In genomic region chr2:111415765-111416743, GRCh38 we compare ENCODE assay signal across 7 cellular contexts.
DNase-seq lines count a peak whose midpoint lies in the region; ATAC-seq, FAIRE-seq and TF ChIP-seq lines count a peak whose summit lies in the region.
"Not testable (repeated sequence)": the region's sequence is repeated elsewhere in the genome, so short reads cannot be mapped to it uniquely, and the experiment has no call there.

No MANE protein-coding gene starts in this region.

- H3K4me1 ChIP-seq in K562 (replicated peaks in 1 of 2; ENCODE audit: control insufficient read depth in 2 of 2, insufficient read depth in 2 of 2, low read length in 2 of 2), result peaks cover 3 to 14% of the 10 kb centered on the region in 2 experiments; a peak in 4 of 5 replicates
- not testable (repeated sequence) for H3K4me1 ChIP-seq in gastroesophageal sphincter; mesenchymal stem cell (ENCODE audit: control insufficient read depth, insufficient read depth, low read depth, low read length); gastrocnemius medialis

- not testable (repeated sequence) for H3K4me3 ChIP-seq in HL-60 (replicated peaks; ENCODE audit: insufficient read depth, low read length); K562; gastroesophageal sphincter; mesenchymal stem cell (ENCODE audit: insufficient read depth in 1 of 2, low read depth in 1 of 2, low read length in 2 of 2); gastrocnemius medialis

- peak; percentile 63 for ATAC-seq in K562
- peak; percentile 26 for ATAC-seq in gastroesophageal sphincter
- peak; percentile 69 to 80 for ATAC-seq in gastrocnemius medialis

- TF ChIP-seq POLR2A in K562 (conservative IDR thresholded peaks at IDR 0.05); gastroesophageal sphincter (IDR thresholded peaks at IDR 0.05); gastrocnemius medialis (IDR thresholded peaks at IDR 0.05): not testable (repeated sequence)

- not testable (repeated sequence) for H3K79me1 ChIP-seq in mesenchymal stem cell (replicated peaks; ENCODE audit: low read length, poor library complexity, severe bottlenecking)

- not testable (repeated sequence) for H2AFZ ChIP-seq in K562 (ENCODE audit: low read depth, low read length); mesenchymal stem cell (ENCODE audit: low read depth, low read length)

- peak; percentile 81 for DNase-seq in CD1c-positive myeloid dendritic cell (ENCODE audit: extremely low spot score)
- DNase-seq in HL-60 (ENCODE audit: low read depth in 1 of 2, low spot score in 1 of 2), result peak; percentile 22 to 55
- DNase-seq in activated CD4-positive, alpha-beta T cell treated with anti-CD3 and anti-CD28 coated beads, Interleukin-2, amount 10 ng/mL, durations not matched to agents 24 days and 14 days; gastrocnemius medialis: not testable (repeated sequence)
- peak; percentile 4 to 63 (median 9) for DNase-seq in K562 (ENCODE audit: extremely low read depth in 1 of 4, low spot score in 3 of 4)
- peak; percentile 75 for DNase-seq in mesenchymal stem cell

- FAIRE-seq in K562 (lab: Jason Lieb, UNC), result peak; percentile 89

- in situ Hi-C loops in K562 (cut with MboI); gastrocnemius medialis (cut with MboI; ENCODE audit: low sequenced_read_pairs in 4 of 4): not testable (repeated sequence)

- H3K27ac ChIP-seq in HL-60 (replicated peaks), result peak overlapping the region; percentile 67
- H3K27ac ChIP-seq in K562 (ENCODE audit: extremely low read depth, low read depth, low read length), result peak overlapping the region; percentile 61; the same call in 2 of the 3 replicates
- not testable (repeated sequence) for H3K27ac ChIP-seq in gastroesophageal sphincter; mesenchymal stem cell (ENCODE audit: low read length, poor library complexity, severe bottlenecking)
- peak overlapping the region in 2 of 4 donors; percentile 43 to 44 for H3K27ac ChIP-seq in gastrocnemius medialis

- POLR2A ChIA-PET in K562 (lab: Yijun Ruan, JAX), result not testable (repeated sequence)

- not testable (repeated sequence) for H2BK12ac ChIP-seq in mesenchymal stem cell (ENCODE audit: low read length in 2 of 2)

- not testable (repeated sequence) for TF ChIP-seq RAD21 in K562 (CRISPR knock-in tag; conservative IDR thresholded peaks at IDR 0.05 in 1 of 2, IDR thresholded peaks at IDR 0.05 in 1 of 2)

- peak overlapping the region; percentile 51 for H3K4me2 ChIP-seq in K562 (ENCODE audit: insufficient read depth, low read length)
- not testable (repeated sequence) for H3K4me2 ChIP-seq in mesenchymal stem cell (ENCODE audit: low read length, poor library complexity, severe bottlenecking)

- not testable (repeated sequence) for H2BK5ac ChIP-seq in mesenchymal stem cell (ENCODE audit: low read depth, low read length, poor library complexity, severe bottlenecking)

- H3K9me1 ChIP-seq in K562 (ENCODE audit: control insufficient read depth, insufficient read depth, low read length), result not testable (repeated sequence)

- 17% methylated on average over 11 of the region's 24 CpGs for WGBS in K562 (ENCODE audit: insufficient coverage, low coverage, missing lambda C conversion rate)
- WGBS in gastroesophageal sphincter (ENCODE audit: low coverage in 1 of 2), 2 donors, result 44% methylated on average over 7 of the region's 24 CpGs; no CpG with 5 or more reads in 1 of the 2 donors
- WGBS in mesenchymal stem cell, result 62% methylated on average over 3 of the region's 24 CpGs

- H3K4ac ChIP-seq in mesenchymal stem cell (ENCODE audit: low read depth in 1 of 2, low read length in 2 of 2), result not testable (repeated sequence)

- H3K18ac ChIP-seq in mesenchymal stem cell (ENCODE audit: low read depth in 1 of 2, low read length in 2 of 2), result peak overlapping the region in 1 of 2 experiments; percentile 43

- not testable (repeated sequence) for H3K4me3 Mint-ChIP-seq in activated CD4-positive, alpha-beta T cell treated with anti-CD3 and anti-CD28 coated beads, Interleukin-2, amount 10 ng/mL, durations not matched to agents 24 days and 14 days

- intact Hi-C loops in activated CD4-positive, alpha-beta T cell treated with anti-CD3 and anti-CD28 coated beads, Interleukin-2, amount 10 ng/mL, durations not matched to agents 24 days and 14 days (cut with micrococcal nuclease); K562 (cut with micrococcal nuclease); gastrocnemius medialis (cut with DNase I; ENCODE audit: low total_unique reads): not testable (repeated sequence)

- H3K14ac ChIP-seq in mesenchymal stem cell (ENCODE audit: low read length in 2 of 2), result not testable (repeated sequence)

- not testable (repeated sequence) for H3K27me3 ChIP-seq in HL-60 (ENCODE audit: insufficient read depth, poor library complexity, severe bottlenecking); K562 (ENCODE audit: control insufficient read depth in 2 of 2, insufficient read depth in 2 of 2, low read length in 2 of 2); gastroesophageal sphincter; mesenchymal stem cell (ENCODE audit: control insufficient read depth in 1 of 2, insufficient read depth in 1 of 2, low read length in 2 of 2); gastrocnemius medialis

- TSS peak; percentile 31 for BruUV-seq in K562 (replicated peaks; lab: Mats Ljungman, UMichigan)

- not testable (repeated sequence) for H2BK120ac ChIP-seq in mesenchymal stem cell (ENCODE audit: low read depth, low read length)

- H3K36me3 Mint-ChIP-seq in activated CD4-positive, alpha-beta T cell treated with anti-CD3 and anti-CD28 coated beads, Interleukin-2, amount 10 ng/mL, durations not matched to agents 24 days and 14 days (ENCODE audit: low read depth), result peaks cover 11% of the 10 kb centered on the region

- not testable (repeated sequence) for H4K91ac ChIP-seq in mesenchymal stem cell (ENCODE audit: low read length)

- CTCF ChIA-PET in K562 (lab: Yijun Ruan, JAX; ENCODE audit: low intra/inter-chr PET ratio), result not testable (repeated sequence)

- H3K27me3 Mint-ChIP-seq in activated CD4-positive, alpha-beta T cell treated with anti-CD3 and anti-CD28 coated beads, Interleukin-2, amount 10 ng/mL, durations not matched to agents 24 days and 14 days, result not testable (repeated sequence)

- not testable (repeated sequence) for H3K9me3 ChIP-seq in K562 (replicated peaks; ENCODE audit: control insufficient read depth, insufficient read depth, low read depth, low read length); gastroesophageal sphincter; mesenchymal stem cell (ENCODE audit: control insufficient read depth, low read length); gastrocnemius medialis

- not testable (repeated sequence) for H3K9me3 Mint-ChIP-seq in activated CD4-positive, alpha-beta T cell treated with anti-CD3 and anti-CD28 coated beads, Interleukin-2, amount 10 ng/mL, durations not matched to agents 24 days and 14 days

- not testable (repeated sequence) for TF ChIP-seq CTCF in HL-60 (IDR thresholded peaks at IDR 0.05; ENCODE audit: insufficient read depth, low read length); K562 (IDR thresholded peaks at IDR 0.05 in 2 of 3, conservative IDR thresholded peaks at IDR 0.05 in 1 of 3; ENCODE audit: insufficient read depth in 2 of 3, low read depth in 1 of 3, low read length in 3 of 3); gastroesophageal sphincter (IDR thresholded peaks at IDR 0.05); gastrocnemius medialis (IDR thresholded peaks at IDR 0.05 in 4 of 5, conservative IDR thresholded peaks at IDR 0.05 in 1 of 5)

- peaks cover 24% of the 10 kb centered on the region for H3K4me1 Mint-ChIP-seq in activated CD4-positive, alpha-beta T cell treated with anti-CD3 and anti-CD28 coated beads, Interleukin-2, amount 10 ng/mL, durations not matched to agents 24 days and 14 days

- TF ChIP-seq EP300 in K562 (IDR thresholded peaks at IDR 0.05; ENCODE audit: low read length); gastroesophageal sphincter (IDR thresholded peaks at IDR 0.05): not testable (repeated sequence)

- not testable (repeated sequence) for H3K23ac ChIP-seq in mesenchymal stem cell (ENCODE audit: low read length in 2 of 2)

- H4K20me1 ChIP-seq in K562 (replicated peaks; ENCODE audit: control insufficient read depth, insufficient read depth, low read length), result not testable (repeated sequence)

- not testable (repeated sequence) for H2BK15ac ChIP-seq in mesenchymal stem cell (ENCODE audit: low read depth, poor library complexity, severe bottlenecking)

- H3K27ac Mint-ChIP-seq in activated CD4-positive, alpha-beta T cell treated with anti-CD3 and anti-CD28 coated beads, Interleukin-2, amount 10 ng/mL, durations not matched to agents 24 days and 14 days, result peak overlapping the region; percentile 26

- not testable (repeated sequence) for H3K36me3 ChIP-seq in K562 (ENCODE audit: control insufficient read depth, insufficient read depth, low read length); gastroesophageal sphincter; mesenchymal stem cell (ENCODE audit: control insufficient read depth in 1 of 2, insufficient read depth in 2 of 2, low read depth in 1 of 2, low read length in 2 of 2); gastrocnemius medialis

- not testable (repeated sequence) for H3K9ac ChIP-seq in K562 (ENCODE audit: insufficient read depth in 1 of 2, low read depth in 2 of 2, low read length in 2 of 2); mesenchymal stem cell (ENCODE audit: low read length)

- peaks cover 46% of the 10 kb centered on the region for H3K79me2 ChIP-seq in K562 (ENCODE audit: control insufficient read depth, insufficient read depth, low read length)

- H2AK5ac ChIP-seq in mesenchymal stem cell (ENCODE audit: low read length, severe bottlenecking), result not testable (repeated sequence)

- not testable (repeated sequence) for H4K8ac ChIP-seq in mesenchymal stem cell (ENCODE audit: low read length)

TF ChIP-seq in K562, 482 proteins besides CTCF, POLR2A, EP300 and RAD21 (continues in another document):
- TF ChIP-seq DPF2 (IDR thresholded peaks at IDR 0.05), result 0 out of 2 replicates have a peak, but pooled peaks have one; percentile 31
